1 cellular context compared by ENCODE assay signal in the genomic region with DNA sequence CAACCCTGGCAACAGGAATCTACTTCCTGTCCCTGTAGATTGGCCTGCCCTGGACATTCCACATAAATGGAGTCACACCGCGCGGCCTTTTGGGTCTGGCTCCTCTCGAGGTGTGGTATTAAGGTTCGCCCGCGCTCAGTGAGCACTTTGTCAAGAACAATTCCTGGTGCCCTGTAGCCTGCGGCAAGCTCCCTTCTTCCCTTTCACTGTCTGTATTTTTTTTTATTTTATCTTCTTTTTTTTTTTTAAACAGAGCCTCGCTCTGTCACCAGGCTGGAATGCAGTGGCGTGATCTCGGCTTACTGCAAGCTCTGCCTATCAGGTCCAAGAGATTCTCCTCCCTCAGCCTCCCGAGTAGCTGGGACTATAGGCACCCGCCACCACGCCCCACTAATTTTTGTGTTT.
TF ChIP-seq lines count a peak whose summit lies in the region.

No MANE protein-coding gene starts in this region.

TF ChIP-seq in GM23338, 12 proteins besides CTCF, POLR2A, EP300 and RAD21 (continued from another document):
- TF ChIP-seq, protein P1, sequence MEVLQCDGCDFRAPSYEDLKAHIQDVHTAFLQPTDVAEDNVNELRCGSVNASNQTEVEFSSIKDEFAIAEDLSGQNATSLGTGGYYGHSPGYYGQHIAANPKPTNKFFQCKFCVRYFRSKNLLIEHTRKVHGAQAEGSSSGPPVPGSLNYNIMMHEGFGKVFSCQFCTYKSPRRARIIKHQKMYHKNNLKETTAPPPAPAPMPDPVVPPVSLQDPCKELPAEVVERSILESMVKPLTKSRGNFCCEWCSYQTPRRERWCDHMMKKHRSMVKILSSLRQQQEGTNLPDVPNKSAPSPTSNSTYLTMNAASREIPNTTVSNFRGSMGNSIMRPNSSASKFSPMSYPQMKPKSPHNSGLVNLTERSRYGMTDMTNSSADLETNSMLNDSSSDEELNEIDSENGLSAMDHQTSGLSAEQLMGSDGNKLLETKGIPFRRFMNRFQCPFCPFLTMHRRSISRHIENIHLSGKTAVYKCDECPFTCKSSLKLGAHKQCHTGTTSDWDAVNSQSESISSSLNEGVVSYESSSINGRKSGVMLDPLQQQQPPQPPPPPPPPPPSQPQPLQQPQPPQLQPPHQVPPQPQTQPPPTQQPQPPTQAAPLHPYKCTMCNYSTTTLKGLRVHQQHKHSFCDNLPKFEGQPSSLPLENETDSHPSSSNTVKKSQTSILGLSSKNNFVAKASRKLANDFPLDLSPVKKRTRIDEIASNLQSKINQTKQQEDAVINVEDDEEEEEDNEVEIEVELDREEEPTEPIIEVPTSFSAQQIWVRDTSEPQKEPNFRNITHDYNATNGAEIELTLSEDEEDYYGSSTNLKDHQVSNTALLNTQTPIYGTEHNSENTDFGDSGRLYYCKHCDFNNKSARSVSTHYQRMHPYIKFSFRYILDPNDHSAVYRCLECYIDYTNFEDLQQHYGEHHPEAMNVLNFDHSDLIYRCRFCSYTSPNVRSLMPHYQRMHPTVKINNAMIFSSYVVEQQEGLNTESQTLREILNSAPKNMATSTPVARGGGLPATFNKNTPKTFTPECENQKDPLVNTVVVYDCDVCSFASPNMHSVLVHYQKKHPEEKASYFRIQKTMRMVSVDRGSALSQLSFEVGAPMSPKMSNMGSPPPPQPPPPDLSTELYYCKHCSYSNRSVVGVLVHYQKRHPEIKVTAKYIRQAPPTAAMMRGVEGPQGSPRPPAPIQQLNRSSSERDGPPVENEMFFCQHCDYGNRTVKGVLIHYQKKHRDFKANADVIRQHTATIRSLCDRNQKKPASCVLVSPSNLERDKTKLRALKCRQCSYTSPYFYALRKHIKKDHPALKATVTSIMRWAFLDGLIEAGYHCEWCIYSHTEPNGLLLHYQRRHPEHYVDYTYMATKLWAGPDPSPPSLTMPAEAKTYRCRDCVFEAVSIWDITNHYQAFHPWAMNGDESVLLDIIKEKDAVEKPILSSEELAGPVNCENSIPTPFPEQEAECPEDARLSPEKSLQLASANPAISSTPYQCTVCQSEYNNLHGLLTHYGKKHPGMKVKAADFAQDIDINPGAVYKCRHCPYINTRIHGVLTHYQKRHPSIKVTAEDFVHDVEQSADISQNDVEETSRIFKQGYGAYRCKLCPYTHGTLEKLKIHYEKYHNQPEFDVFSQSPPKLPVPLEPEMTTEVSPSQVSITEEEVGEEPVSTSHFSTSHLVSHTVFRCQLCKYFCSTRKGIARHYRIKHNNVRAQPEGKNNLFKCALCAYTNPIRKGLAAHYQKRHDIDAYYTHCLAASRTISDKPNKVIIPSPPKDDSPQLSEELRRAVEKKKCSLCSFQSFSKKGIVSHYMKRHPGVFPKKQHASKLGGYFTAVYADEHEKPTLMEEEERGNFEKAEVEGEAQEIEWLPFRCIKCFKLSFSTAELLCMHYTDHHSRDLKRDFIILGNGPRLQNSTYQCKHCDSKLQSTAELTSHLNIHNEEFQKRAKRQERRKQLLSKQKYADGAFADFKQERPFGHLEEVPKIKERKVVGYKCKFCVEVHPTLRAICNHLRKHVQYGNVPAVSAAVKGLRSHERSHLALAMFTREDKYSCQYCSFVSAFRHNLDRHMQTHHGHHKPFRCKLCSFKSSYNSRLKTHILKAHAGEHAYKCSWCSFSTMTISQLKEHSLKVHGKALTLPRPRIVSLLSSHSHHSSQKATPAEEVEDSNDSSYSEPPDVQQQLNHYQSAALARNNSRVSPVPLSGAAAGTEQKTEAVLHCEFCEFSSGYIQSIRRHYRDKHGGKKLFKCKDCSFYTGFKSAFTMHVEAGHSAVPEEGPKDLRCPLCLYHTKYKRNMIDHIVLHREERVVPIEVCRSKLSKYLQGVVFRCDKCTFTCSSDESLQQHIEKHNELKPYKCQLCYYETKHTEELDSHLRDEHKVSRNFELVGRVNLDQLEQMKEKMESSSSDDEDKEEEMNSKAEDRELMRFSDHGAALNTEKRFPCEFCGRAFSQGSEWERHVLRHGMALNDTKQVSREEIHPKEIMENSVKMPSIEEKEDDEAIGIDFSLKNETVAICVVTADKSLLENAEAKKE (CRISPR knock-in tag; IDR thresholded peaks at IDR 0.05) = no peak
- TF ChIP-seq, protein P2, sequence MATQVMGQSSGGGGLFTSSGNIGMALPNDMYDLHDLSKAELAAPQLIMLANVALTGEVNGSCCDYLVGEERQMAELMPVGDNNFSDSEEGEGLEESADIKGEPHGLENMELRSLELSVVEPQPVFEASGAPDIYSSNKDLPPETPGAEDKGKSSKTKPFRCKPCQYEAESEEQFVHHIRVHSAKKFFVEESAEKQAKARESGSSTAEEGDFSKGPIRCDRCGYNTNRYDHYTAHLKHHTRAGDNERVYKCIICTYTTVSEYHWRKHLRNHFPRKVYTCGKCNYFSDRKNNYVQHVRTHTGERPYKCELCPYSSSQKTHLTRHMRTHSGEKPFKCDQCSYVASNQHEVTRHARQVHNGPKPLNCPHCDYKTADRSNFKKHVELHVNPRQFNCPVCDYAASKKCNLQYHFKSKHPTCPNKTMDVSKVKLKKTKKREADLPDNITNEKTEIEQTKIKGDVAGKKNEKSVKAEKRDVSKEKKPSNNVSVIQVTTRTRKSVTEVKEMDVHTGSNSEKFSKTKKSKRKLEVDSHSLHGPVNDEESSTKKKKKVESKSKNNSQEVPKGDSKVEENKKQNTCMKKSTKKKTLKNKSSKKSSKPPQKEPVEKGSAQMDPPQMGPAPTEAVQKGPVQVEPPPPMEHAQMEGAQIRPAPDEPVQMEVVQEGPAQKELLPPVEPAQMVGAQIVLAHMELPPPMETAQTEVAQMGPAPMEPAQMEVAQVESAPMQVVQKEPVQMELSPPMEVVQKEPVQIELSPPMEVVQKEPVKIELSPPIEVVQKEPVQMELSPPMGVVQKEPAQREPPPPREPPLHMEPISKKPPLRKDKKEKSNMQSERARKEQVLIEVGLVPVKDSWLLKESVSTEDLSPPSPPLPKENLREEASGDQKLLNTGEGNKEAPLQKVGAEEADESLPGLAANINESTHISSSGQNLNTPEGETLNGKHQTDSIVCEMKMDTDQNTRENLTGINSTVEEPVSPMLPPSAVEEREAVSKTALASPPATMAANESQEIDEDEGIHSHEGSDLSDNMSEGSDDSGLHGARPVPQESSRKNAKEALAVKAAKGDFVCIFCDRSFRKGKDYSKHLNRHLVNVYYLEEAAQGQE (IDR thresholded peaks at IDR 0.05; ENCODE audit: unreplicated experiment) = no peak
- no peak for TF ChIP-seq EZH2phosphoT487 (IDR thresholded peaks at IDR 0.05; ENCODE audit: unreplicated experiment)
- no peak for TF ChIP-seq NANOG (IDR thresholded peaks at IDR 0.05; ENCODE audit: borderline replicate concordance)
- no peak for TF ChIP-seq JUNB (IDR thresholded peaks at IDR 0.05; ENCODE audit: unreplicated experiment)
- TF ChIP-seq CREB1 (CRISPR knock-in tag; IDR thresholded peaks at IDR 0.05; ENCODE audit: low read depth) = no peak
- no peak for TF ChIP-seq EZH2 (IDR thresholded peaks at IDR 0.05; ENCODE audit: low read depth, unreplicated experiment)
